ENCODE assay signal across 1 cellular context in genomic region chr14:23321572-23322547, GRCh38.
TF ChIP-seq lines count a peak whose summit lies in the region.

No MANE protein-coding gene starts in this region.

TF ChIP-seq in K562, 482 proteins besides CTCF, POLR2A, EP300 and RAD21 (continued from another document and continues in another):
- peak; percentile 74 for TF ChIP-seq CCNT2 (IDR thresholded peaks at IDR 0.05; ENCODE audit: borderline replicate concordance, extremely low read depth, insufficient read length, low read depth, low read length)
- no peak for TF ChIP-seq TCFL5 (CRISPR knock-in tag; conservative IDR thresholded peaks at IDR 0.05)
- TF ChIP-seq, protein P1, sequence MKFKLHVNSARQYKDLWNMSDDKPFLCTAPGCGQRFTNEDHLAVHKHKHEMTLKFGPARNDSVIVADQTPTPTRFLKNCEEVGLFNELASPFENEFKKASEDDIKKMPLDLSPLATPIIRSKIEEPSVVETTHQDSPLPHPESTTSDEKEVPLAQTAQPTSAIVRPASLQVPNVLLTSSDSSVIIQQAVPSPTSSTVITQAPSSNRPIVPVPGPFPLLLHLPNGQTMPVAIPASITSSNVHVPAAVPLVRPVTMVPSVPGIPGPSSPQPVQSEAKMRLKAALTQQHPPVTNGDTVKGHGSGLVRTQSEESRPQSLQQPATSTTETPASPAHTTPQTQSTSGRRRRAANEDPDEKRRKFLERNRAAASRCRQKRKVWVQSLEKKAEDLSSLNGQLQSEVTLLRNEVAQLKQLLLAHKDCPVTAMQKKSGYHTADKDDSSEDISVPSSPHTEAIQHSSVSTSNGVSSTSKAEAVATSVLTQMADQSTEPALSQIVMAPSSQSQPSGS (CRISPR knock-in tag; IDR thresholded peaks at IDR 0.05): no peak
- no peak for TF ChIP-seq JUN (IDR thresholded peaks at IDR 0.05; ENCODE audit: borderline replicate concordance, low read depth, low read length)
- no peak for TF ChIP-seq JUN (CRISPR knock-in tag; IDR thresholded peaks at IDR 0.05; ENCODE audit: borderline replicate concordance)
- TF ChIP-seq ZNF143 (CRISPR knock-in tag; IDR thresholded peaks at IDR 0.05): no peak
- peak; percentile 70 for TF ChIP-seq RBFOX2 (IDR thresholded peaks at IDR 0.05; ENCODE audit: low read depth, low read length)
- TF ChIP-seq NCOA6 (IDR thresholded peaks at IDR 0.05): no peak
- TF ChIP-seq RFX7 (CRISPR knock-in tag; IDR thresholded peaks at IDR 0.05): no peak
- no peak for TF ChIP-seq TOE1 (IDR thresholded peaks at IDR 0.05; ENCODE audit: borderline replicate concordance)
- no peak for TF ChIP-seq TOE1 (CRISPR knock-in tag; IDR thresholded peaks at IDR 0.05; ENCODE audit: borderline replicate concordance, low read depth)
- no peak for TF ChIP-seq ZMIZ1 (IDR thresholded peaks at IDR 0.05; ENCODE audit: low read depth in 2 of 2, low read length in 2 of 2)
- TF ChIP-seq RBM17 (IDR thresholded peaks at IDR 0.05; ENCODE audit: borderline replicate concordance, low read depth, low read length): no peak
- TF ChIP-seq, protein P2, sequence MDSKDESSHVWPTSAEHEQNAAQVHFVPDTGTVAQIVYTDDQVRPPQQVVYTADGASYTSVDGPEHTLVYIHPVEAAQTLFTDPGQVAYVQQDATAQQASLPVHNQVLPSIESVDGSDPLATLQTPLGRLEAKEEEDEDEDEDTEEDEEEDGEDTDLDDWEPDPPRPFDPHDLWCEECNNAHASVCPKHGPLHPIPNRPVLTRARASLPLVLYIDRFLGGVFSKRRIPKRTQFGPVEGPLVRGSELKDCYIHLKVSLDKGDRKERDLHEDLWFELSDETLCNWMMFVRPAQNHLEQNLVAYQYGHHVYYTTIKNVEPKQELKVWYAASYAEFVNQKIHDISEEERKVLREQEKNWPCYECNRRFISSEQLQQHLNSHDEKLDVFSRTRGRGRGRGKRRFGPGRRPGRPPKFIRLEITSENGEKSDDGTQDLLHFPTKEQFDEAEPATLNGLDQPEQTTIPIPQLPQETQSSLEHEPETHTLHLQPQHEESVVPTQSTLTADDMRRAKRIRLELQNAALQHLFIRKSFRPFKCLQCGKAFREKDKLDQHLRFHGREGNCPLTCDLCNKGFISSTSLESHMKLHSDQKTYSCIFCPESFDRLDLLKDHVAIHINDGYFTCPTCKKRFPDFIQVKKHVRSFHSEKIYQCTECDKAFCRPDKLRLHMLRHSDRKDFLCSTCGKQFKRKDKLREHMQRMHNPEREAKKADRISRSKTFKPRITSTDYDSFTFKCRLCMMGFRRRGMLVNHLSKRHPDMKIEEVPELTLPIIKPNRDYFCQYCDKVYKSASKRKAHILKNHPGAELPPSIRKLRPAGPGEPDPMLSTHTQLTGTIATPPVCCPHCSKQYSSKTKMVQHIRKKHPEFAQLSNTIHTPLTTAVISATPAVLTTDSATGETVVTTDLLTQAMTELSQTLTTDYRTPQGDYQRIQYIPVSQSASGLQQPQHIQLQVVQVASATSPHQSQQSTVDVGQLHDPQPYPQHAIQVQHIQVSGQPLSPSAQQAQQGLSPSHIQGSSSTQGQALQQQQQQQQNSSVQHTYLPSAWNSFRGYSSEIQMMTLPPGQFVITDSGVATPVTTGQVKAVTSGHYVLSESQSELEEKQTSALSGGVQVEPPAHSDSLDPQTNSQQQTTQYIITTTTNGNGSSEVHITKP (IDR thresholded peaks at IDR 0.05; ENCODE audit: partially characterized antibody): no peak
- TF ChIP-seq CTCFL (IDR thresholded peaks at IDR 0.05; ENCODE audit: borderline replicate concordance, insufficient read depth, low read depth, low read length, poor library complexity, severe bottlenecking): no peak
- no peak for TF ChIP-seq KAT2B (IDR thresholded peaks at IDR 0.05; ENCODE audit: low read depth, low read length)
- no peak for TF ChIP-seq ZNF24 (IDR thresholded peaks at IDR 0.05)
- 0 out of 2 replicates have a peak, but pooled peaks have one; percentile 10 for TF ChIP-seq SMARCA5 (IDR thresholded peaks at IDR 0.05)
- TF ChIP-seq SMARCB1 (IDR thresholded peaks at IDR 0.05; ENCODE audit: insufficient read length, low read depth): no peak
- no peak for TF ChIP-seq DLX4 (CRISPR knock-in tag; IDR thresholded peaks at IDR 0.05)
- no peak for TF ChIP-seq ZNF444 (CRISPR knock-in tag; IDR thresholded peaks at IDR 0.05)
- 0 out of 2 replicates have a peak, but pooled peaks have one; percentile 8 for TF ChIP-seq SP1 (CRISPR knock-in tag; IDR thresholded peaks at IDR 0.05)
- TF ChIP-seq XRCC5 (IDR thresholded peaks at IDR 0.05; ENCODE audit: low read depth, low read length): no peak
- TF ChIP-seq NR1H2 (CRISPR knock-in tag; IDR thresholded peaks at IDR 0.05): no peak
- TF ChIP-seq JUND (IDR thresholded peaks at IDR 0.05; ENCODE audit: borderline replicate concordance, low read depth, low read length): no peak
- TF ChIP-seq JUND (tag; IDR thresholded peaks at IDR 0.05; ENCODE audit: borderline replicate concordance, low read depth, low read length): 0 out of 3 replicates have a peak, but pooled peaks have one; percentile 21
- TF ChIP-seq PPARD (CRISPR knock-in tag; IDR thresholded peaks at IDR 0.05): no peak
- TF ChIP-seq CUX1 (CRISPR knock-in tag; IDR thresholded peaks at IDR 0.05): no peak
- TF ChIP-seq KAT7 (CRISPR knock-in tag; IDR thresholded peaks at IDR 0.05; ENCODE audit: borderline replicate concordance): no peak
- no peak for TF ChIP-seq PHTF2 (CRISPR knock-in tag; IDR thresholded peaks at IDR 0.05)
- TF ChIP-seq FOSL1 (tag; conservative IDR thresholded peaks at IDR 0.05): 0 out of 2 replicates have a peak, but pooled peaks have one; percentile 16
- TF ChIP-seq HDAC3 (IDR thresholded peaks at IDR 0.05; ENCODE audit: borderline replicate concordance, partially characterized antibody): no peak
- TF ChIP-seq MTA3 (IDR thresholded peaks at IDR 0.05; ENCODE audit: borderline replicate concordance): no peak
- no peak for TF ChIP-seq RFX5 (IDR thresholded peaks at IDR 0.05; ENCODE audit: low read depth, low read length)
- no peak for TF ChIP-seq SAP30 (IDR thresholded peaks at IDR 0.05; ENCODE audit: borderline replicate concordance, insufficient read depth, low read depth, low read length, poor library complexity, severe bottlenecking)
- TF ChIP-seq RUNX1 (IDR thresholded peaks at IDR 0.05; ENCODE audit: low read depth): no peak
- no peak for TF ChIP-seq THRAP3 (IDR thresholded peaks at IDR 0.05; ENCODE audit: borderline replicate concordance)
- TF ChIP-seq ZBTB11 (CRISPR knock-in tag; IDR thresholded peaks at IDR 0.05): no peak; a peak in 1 of 6 replicates
- TF ChIP-seq, protein P3, sequence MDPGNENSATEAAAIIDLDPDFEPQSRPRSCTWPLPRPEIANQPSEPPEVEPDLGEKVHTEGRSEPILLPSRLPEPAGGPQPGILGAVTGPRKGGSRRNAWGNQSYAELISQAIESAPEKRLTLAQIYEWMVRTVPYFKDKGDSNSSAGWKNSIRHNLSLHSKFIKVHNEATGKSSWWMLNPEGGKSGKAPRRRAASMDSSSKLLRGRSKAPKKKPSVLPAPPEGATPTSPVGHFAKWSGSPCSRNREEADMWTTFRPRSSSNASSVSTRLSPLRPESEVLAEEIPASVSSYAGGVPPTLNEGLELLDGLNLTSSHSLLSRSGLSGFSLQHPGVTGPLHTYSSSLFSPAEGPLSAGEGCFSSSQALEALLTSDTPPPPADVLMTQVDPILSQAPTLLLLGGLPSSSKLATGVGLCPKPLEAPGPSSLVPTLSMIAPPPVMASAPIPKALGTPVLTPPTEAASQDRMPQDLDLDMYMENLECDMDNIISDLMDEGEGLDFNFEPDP (CRISPR knock-in tag; IDR thresholded peaks at IDR 0.05): no peak
- no peak; a peak in 1 of 4 replicates for TF ChIP-seq MAZ (CRISPR knock-in tag; conservative IDR thresholded peaks at IDR 0.05 in 1 of 2, IDR thresholded peaks at IDR 0.05 in 1 of 2)
- TF ChIP-seq HNRNPK (IDR thresholded peaks at IDR 0.05; ENCODE audit: low read depth, low read length, poor library complexity, severe bottlenecking): no peak
